Comparison of ENCODE assay signal across 8 cellular contexts in genomic region chr11:43515090-43515489, GRCh38.
DNase-seq lines count a peak whose midpoint lies in the region; ATAC-seq, FAIRE-seq and TF ChIP-seq lines count a peak whose summit lies in the region.
"Had no signal": no experiment of that assay in that cellular context is flagged by ENCODE, and none has a peak within 500 bp of the region (broad histone marks: within the 10 kb centered on the region; RNA-seq: fewer than 3 reads in every experiment).

No MANE protein-coding gene starts in this region.

- no peaks in the 10 kb centered on the region for H3K9me3 ChIP-seq in astrocyte (ENCODE audit: insufficient read depth, low read depth, low read length)
- H3K9me3 ChIP-seq in liver (ENCODE audit: control insufficient read depth in 4 of 4, low read length in 3 of 4), result peaks cover 0 to 11% (median 0%) of the 10 kb centered on the region in 4 donors

- H3K4me1 Mint-ChIP-seq in astrocyte (ENCODE audit: low read depth, unreplicated experiment), result peaks cover 17% of the 10 kb centered on the region
- no peaks in the 10 kb centered on the region for H3K4me1 Mint-ChIP-seq in T-helper 2 cell treated with Interferon-gamma antibody and Interleukin-4, amounts not matched to agents 5 μg/mL and 100 μg/mL, for 36 hours (ENCODE audit: low read depth)
- no peaks in the 10 kb centered on the region for H3K4me1 Mint-ChIP-seq in stimulated activated effector memory CD8-positive, alpha-beta T cell treated with anti-CD3 and anti-CD28 coated beads, Interleukin-12 subunit alpha, Interleukin-12 subunit beta, amount 100 ng/mL, for 72 hours
- H3K4me1 Mint-ChIP-seq: central memory CD8-positive, alpha-beta T cell had no signal

- peak in 1 of 2 donors; percentile 40 for TF ChIP-seq RAD21 in liver (IDR thresholded peaks at IDR 0.05)

- peak; percentile 34; the same call in 2 of the 3 replicates for TF ChIP-seq CTCF in GM12872 (IDR thresholded peaks at IDR 0.05; ENCODE audit: insufficient read depth, low read depth, low read length)
- peak; percentile 21; the same call in 1 of the 2 replicates for TF ChIP-seq CTCF in LNCaP clone FGC (IDR thresholded peaks at IDR 0.05; ENCODE audit: control insufficient read depth, extremely low read depth, insufficient read depth)
- TF ChIP-seq CTCF in astrocyte (IDR thresholded peaks at IDR 0.05; ENCODE audit: insufficient read depth, low read depth, low read length), result no peak
- peak; percentile 1 for TF ChIP-seq CTCF in liver (IDR thresholded peaks at IDR 0.05; ENCODE audit: low read depth, low read length, missing input control)

- DNase-seq in LNCaP clone FGC (ENCODE audit: low read depth) (no peak), astrocyte (ENCODE audit: low read depth) (no peak), NCI-H1092 treated with DMSO at 0.1 percent for 48 hours (lab: John Stamatoyannopoulos, UW) (no peak)
- DNase-seq in T-helper 2 cell treated with Interferon-gamma antibody and Interleukin-4, amounts not matched to agents 5 μg/mL and 100 μg/mL, for 36 hours (ENCODE audit: low spot score), result no peak
- no peak for DNase-seq in stimulated activated effector memory CD8-positive, alpha-beta T cell treated with anti-CD3 and anti-CD28 coated beads, Interleukin-12 subunit alpha, Interleukin-12 subunit beta, amount 100 ng/mL, for 72 hours (ENCODE audit: low spot score in 2 of 2)

- H3K27ac ChIP-seq in astrocyte (ENCODE audit: low read depth, low read length), result no peak overlapping the region
- no peak overlapping the region for H3K27ac ChIP-seq in liver (ENCODE audit: low read depth in 1 of 2, low read length in 2 of 2)

- no peaks in the 10 kb centered on the region for H3K36me3 ChIP-seq in astrocyte (ENCODE audit: insufficient read depth, low read length)
- no peaks in the 10 kb centered on the region for H3K36me3 ChIP-seq in liver (ENCODE audit: control insufficient read depth in 4 of 4, insufficient read depth in 3 of 4, low read depth in 1 of 4, low read length in 3 of 4)

- no peak overlapping the region for H3K9ac ChIP-seq in astrocyte (ENCODE audit: low read length)
- H3K9ac ChIP-seq in liver (ENCODE audit: low read depth in 1 of 2, low read length in 2 of 2), result no peak overlapping the region

- ATAC-seq in stimulated activated effector memory CD8-positive, alpha-beta T cell treated with anti-CD3 and anti-CD28 coated beads, Interleukin-12 subunit alpha, Interleukin-12 subunit beta, amount 100 ng/mL, for 72 hours, result no peak

- no peak for FAIRE-seq in astrocyte (lab: Jason Lieb, UNC)

- no peaks in the 10 kb centered on the region for H4K20me1 ChIP-seq in astrocyte (ENCODE audit: insufficient read depth, low read length)

- H3K4me2 ChIP-seq in astrocyte (ENCODE audit: low read length), result no peak overlapping the region

- WGBS in liver, result 67% methylated on average over 6 of the region's 6 CpGs

- no peaks in the 10 kb centered on the region for H3K79me2 ChIP-seq in astrocyte (ENCODE audit: insufficient read depth, low read length)

- H3K4me3 Mint-ChIP-seq in astrocyte (ENCODE audit: unreplicated experiment), result no peak overlapping the region
- no peak overlapping the region for H3K4me3 Mint-ChIP-seq in T-helper 2 cell treated with Interferon-gamma antibody and Interleukin-4, amounts not matched to agents 5 μg/mL and 100 μg/mL, for 36 hours
- no peak overlapping the region for H3K4me3 Mint-ChIP-seq in stimulated activated effector memory CD8-positive, alpha-beta T cell treated with anti-CD3 and anti-CD28 coated beads, Interleukin-12 subunit alpha, Interleukin-12 subunit beta, amount 100 ng/mL, for 72 hours
- H3K4me3 Mint-ChIP-seq: central memory CD8-positive, alpha-beta T cell had no signal

- H3K27me3 ChIP-seq in astrocyte (ENCODE audit: insufficient read depth, low read length) (no peaks in the 10 kb centered on the region), liver (ENCODE audit: control insufficient read depth in 4 of 4, insufficient read depth in 4 of 4, low read length in 3 of 4) (peaks cover 0 to 4% (median 1%) of the 10 kb centered on the region in 4 donors)

- H3K4me1 ChIP-seq in astrocyte (ENCODE audit: insufficient read depth, low read length) (no peaks in the 10 kb centered on the region), liver (ENCODE audit: control insufficient read depth in 4 of 4, insufficient read depth in 4 of 4, low read length in 3 of 4) (no peaks in the 10 kb centered on the region)

- peaks cover 2% of the 10 kb centered on the region for H3K9me3 Mint-ChIP-seq in astrocyte (ENCODE audit: unreplicated experiment)
- H3K9me3 Mint-ChIP-seq in T-helper 2 cell treated with Interferon-gamma antibody and Interleukin-4, amounts not matched to agents 5 μg/mL and 100 μg/mL, for 36 hours, result peaks cover under 1% of the 10 kb centered on the region
- H3K9me3 Mint-ChIP-seq in stimulated activated effector memory CD8-positive, alpha-beta T cell treated with anti-CD3 and anti-CD28 coated beads, Interleukin-12 subunit alpha, Interleukin-12 subunit beta, amount 100 ng/mL, for 72 hours, result no peaks in the 10 kb centered on the region
- H3K9me3 Mint-ChIP-seq: central memory CD8-positive, alpha-beta T cell had no signal

- H2AFZ ChIP-seq in astrocyte (ENCODE audit: low read depth, low read length), result no peak overlapping the region

- H3K36me3 Mint-ChIP-seq in astrocyte (ENCODE audit: low read depth, unreplicated experiment), result peaks cover 2% of the 10 kb centered on the region
- no peaks in the 10 kb centered on the region for H3K36me3 Mint-ChIP-seq in T-helper 2 cell treated with Interferon-gamma antibody and Interleukin-4, amounts not matched to agents 5 μg/mL and 100 μg/mL, for 36 hours (ENCODE audit: low read depth)
- no peaks in the 10 kb centered on the region for H3K36me3 Mint-ChIP-seq in stimulated activated effector memory CD8-positive, alpha-beta T cell treated with anti-CD3 and anti-CD28 coated beads, Interleukin-12 subunit alpha, Interleukin-12 subunit beta, amount 100 ng/mL, for 72 hours

- no peak overlapping the region for H3K4me3 ChIP-seq in LNCaP clone FGC (ENCODE audit: low read depth, low read length)
- no peak overlapping the region for H3K4me3 ChIP-seq in astrocyte (ENCODE audit: insufficient read depth, low read depth, low read length)
- H3K4me3 ChIP-seq in liver (ENCODE audit: low read depth in 1 of 3, low read length in 3 of 3), result no peak overlapping the region

- peaks cover 14% of the 10 kb centered on the region for H3K27me3 Mint-ChIP-seq in astrocyte (ENCODE audit: low read depth, unreplicated experiment)
- H3K27me3 Mint-ChIP-seq in T-helper 2 cell treated with Interferon-gamma antibody and Interleukin-4, amounts not matched to agents 5 μg/mL and 100 μg/mL, for 36 hours (ENCODE audit: low read depth), result peaks cover 3% of the 10 kb centered on the region

- peak overlapping the region; percentile 67 for H3K27ac Mint-ChIP-seq in astrocyte (ENCODE audit: unreplicated experiment)
- no peak overlapping the region for H3K27ac Mint-ChIP-seq in T-helper 2 cell treated with Interferon-gamma antibody and Interleukin-4, amounts not matched to agents 5 μg/mL and 100 μg/mL, for 36 hours
- H3K27ac Mint-ChIP-seq in stimulated activated effector memory CD8-positive, alpha-beta T cell treated with anti-CD3 and anti-CD28 coated beads, Interleukin-12 subunit alpha, Interleukin-12 subunit beta, amount 100 ng/mL, for 72 hours, result no peak overlapping the region

TF ChIP-seq in liver, 16 proteins besides CTCF, POLR2A, EP300 and RAD21 (continues in another document):
- TF ChIP-seq, protein P1, sequence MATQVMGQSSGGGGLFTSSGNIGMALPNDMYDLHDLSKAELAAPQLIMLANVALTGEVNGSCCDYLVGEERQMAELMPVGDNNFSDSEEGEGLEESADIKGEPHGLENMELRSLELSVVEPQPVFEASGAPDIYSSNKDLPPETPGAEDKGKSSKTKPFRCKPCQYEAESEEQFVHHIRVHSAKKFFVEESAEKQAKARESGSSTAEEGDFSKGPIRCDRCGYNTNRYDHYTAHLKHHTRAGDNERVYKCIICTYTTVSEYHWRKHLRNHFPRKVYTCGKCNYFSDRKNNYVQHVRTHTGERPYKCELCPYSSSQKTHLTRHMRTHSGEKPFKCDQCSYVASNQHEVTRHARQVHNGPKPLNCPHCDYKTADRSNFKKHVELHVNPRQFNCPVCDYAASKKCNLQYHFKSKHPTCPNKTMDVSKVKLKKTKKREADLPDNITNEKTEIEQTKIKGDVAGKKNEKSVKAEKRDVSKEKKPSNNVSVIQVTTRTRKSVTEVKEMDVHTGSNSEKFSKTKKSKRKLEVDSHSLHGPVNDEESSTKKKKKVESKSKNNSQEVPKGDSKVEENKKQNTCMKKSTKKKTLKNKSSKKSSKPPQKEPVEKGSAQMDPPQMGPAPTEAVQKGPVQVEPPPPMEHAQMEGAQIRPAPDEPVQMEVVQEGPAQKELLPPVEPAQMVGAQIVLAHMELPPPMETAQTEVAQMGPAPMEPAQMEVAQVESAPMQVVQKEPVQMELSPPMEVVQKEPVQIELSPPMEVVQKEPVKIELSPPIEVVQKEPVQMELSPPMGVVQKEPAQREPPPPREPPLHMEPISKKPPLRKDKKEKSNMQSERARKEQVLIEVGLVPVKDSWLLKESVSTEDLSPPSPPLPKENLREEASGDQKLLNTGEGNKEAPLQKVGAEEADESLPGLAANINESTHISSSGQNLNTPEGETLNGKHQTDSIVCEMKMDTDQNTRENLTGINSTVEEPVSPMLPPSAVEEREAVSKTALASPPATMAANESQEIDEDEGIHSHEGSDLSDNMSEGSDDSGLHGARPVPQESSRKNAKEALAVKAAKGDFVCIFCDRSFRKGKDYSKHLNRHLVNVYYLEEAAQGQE (IDR thresholded peaks at IDR 0.05), result no peak
- TF ChIP-seq NR2F2 (IDR thresholded peaks at IDR 0.05) (no peak), RXRA (IDR thresholded peaks at IDR 0.05) (no peak), FOXA1 (IDR thresholded peaks at IDR 0.05) (no peak), YY1 (IDR thresholded peaks at IDR 0.05) (no peak)
- TF ChIP-seq, protein P2, sequence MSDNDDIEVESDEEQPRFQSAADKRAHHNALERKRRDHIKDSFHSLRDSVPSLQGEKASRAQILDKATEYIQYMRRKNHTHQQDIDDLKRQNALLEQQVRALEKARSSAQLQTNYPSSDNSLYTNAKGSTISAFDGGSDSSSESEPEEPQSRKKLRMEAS (IDR thresholded peaks at IDR 0.05), result no peak
- TF ChIP-seq, protein P3, sequence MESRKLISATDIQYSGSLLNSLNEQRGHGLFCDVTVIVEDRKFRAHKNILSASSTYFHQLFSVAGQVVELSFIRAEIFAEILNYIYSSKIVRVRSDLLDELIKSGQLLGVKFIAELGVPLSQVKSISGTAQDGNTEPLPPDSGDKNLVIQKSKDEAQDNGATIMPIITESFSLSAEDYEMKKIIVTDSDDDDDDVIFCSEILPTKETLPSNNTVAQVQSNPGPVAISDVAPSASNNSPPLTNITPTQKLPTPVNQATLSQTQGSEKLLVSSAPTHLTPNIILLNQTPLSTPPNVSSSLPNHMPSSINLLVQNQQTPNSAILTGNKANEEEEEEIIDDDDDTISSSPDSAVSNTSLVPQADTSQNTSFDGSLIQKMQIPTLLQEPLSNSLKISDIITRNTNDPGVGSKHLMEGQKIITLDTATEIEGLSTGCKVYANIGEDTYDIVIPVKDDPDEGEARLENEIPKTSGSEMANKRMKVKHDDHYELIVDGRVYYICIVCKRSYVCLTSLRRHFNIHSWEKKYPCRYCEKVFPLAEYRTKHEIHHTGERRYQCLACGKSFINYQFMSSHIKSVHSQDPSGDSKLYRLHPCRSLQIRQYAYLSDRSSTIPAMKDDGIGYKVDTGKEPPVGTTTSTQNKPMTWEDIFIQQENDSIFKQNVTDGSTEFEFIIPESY (IDR thresholded peaks at IDR 0.05), result no peak
